In genomic region chr13:98308525-98308911, GRCh38 we compare ENCODE assay signal across 25 cellular contexts.
DNase-seq lines count a peak whose midpoint lies in the region; ATAC-seq, FAIRE-seq and TF ChIP-seq lines count a peak whose summit lies in the region.
"Had no signal": no experiment of that assay in that cellular context is flagged by ENCODE, and none has a peak within 500 bp of the region (broad histone marks: within the 10 kb centered on the region; RNA-seq: fewer than 3 reads in every experiment).

No MANE protein-coding gene starts in this region.

- peak overlapping the region; percentile 100 for H4K91ac ChIP-seq in mesenchymal stem cell (ENCODE audit: low read length)

- H3K27me3 ChIP-seq in colonic mucosa (no peaks in the 10 kb centered on the region), mesenchymal stem cell (ENCODE audit: control insufficient read depth in 1 of 2, insufficient read depth in 1 of 2, low read length in 2 of 2) (no peaks in the 10 kb centered on the region), smooth muscle cell (ENCODE audit: low read depth) (no peaks in the 10 kb centered on the region)
- H3K27me3 ChIP-seq: cardiac muscle cell, testis had no signal

- peaks cover 48% of the 10 kb centered on the region for H3K79me2 ChIP-seq in smooth muscle cell (ENCODE audit: low read depth)

- H3K36me3 ChIP-seq in HEK293 (ENCODE audit: control insufficient read depth in 2 of 2, insufficient read depth in 1 of 2, low read length in 2 of 2) (no peaks in the 10 kb centered on the region), colonic mucosa (no peaks in the 10 kb centered on the region), mesenchymal stem cell (ENCODE audit: control insufficient read depth in 1 of 2, insufficient read depth in 2 of 2, low read depth in 1 of 2, low read length in 2 of 2) (peaks cover 4 to 7% of the 10 kb centered on the region in 2 experiments), smooth muscle cell (ENCODE audit: low read depth) (no peaks in the 10 kb centered on the region)
- H3K36me3 ChIP-seq: cardiac muscle cell had no signal

- peak overlapping the region; percentile 99 to 100 for H2BK12ac ChIP-seq in mesenchymal stem cell (ENCODE audit: low read length in 2 of 2)

- peak overlapping the region; percentile 71 for H2AK5ac ChIP-seq in mesenchymal stem cell (ENCODE audit: low read length, severe bottlenecking)

- H3K9me3 ChIP-seq in HEK293 (ENCODE audit: control insufficient read depth, insufficient read depth, low read depth, low read length) (no peaks in the 10 kb centered on the region), colonic mucosa (no peaks in the 10 kb centered on the region), mesenchymal stem cell (ENCODE audit: control insufficient read depth, low read length) (no peaks in the 10 kb centered on the region), smooth muscle cell (replicated peaks; ENCODE audit: low read depth) (no peaks in the 10 kb centered on the region)
- H3K9me3 ChIP-seq: testis had no signal

- ATAC-seq in GM19035 (IDR thresholded peaks at IDR 0.05; ENCODE audit: unreplicated experiment): no peak
- ATAC-seq in HG03342 (IDR thresholded peaks at IDR 0.05; ENCODE audit: unreplicated experiment): no peak
- ATAC-seq: HCT116; stimulated activated effector memory CD8-positive, alpha-beta T cell treated with anti-CD3 and anti-CD28 coated beads, Interleukin-12 subunit alpha, Interleukin-12 subunit beta, amount 100 ng/mL, for 72 hours had no signal

- H2AFZ ChIP-seq in mesenchymal stem cell (ENCODE audit: low read depth, low read length): no peak overlapping the region
- no peak overlapping the region for H2AFZ ChIP-seq in smooth muscle cell (ENCODE audit: low read depth)

- peaks cover 23% of the 10 kb centered on the region for H3K79me1 ChIP-seq in mesenchymal stem cell (replicated peaks; ENCODE audit: low read length, poor library complexity, severe bottlenecking)

- H3K4me1 ChIP-seq in HEK293 (ENCODE audit: control insufficient read depth, insufficient read depth, low read length): no peaks in the 10 kb centered on the region
- H3K4me1 ChIP-seq in colonic mucosa: no peaks in the 10 kb centered on the region
- H3K4me1 ChIP-seq in mesenchymal stem cell (ENCODE audit: control insufficient read depth, insufficient read depth, low read depth, low read length): peaks cover 28% of the 10 kb centered on the region
- peaks cover 11% of the 10 kb centered on the region for H3K4me1 ChIP-seq in smooth muscle cell (ENCODE audit: low read depth)

- peaks cover under 1% of the 10 kb centered on the region for H4K20me1 ChIP-seq in smooth muscle cell (ENCODE audit: low read depth)

- peaks cover 13% of the 10 kb centered on the region for H3F3A ChIP-seq in smooth muscle cell (ENCODE audit: low read depth)

- intact Hi-C loops in colonic mucosa (cut with DNase I): no loop called here

- FAIRE-seq in frontal cortex (lab: Jason Lieb, UNC): no peak
- FAIRE-seq: endothelial cell of umbilical vein, GM19239 had no signal

- CTCF ChIA-PET in HEK293 (lab: Yijun Ruan, JAX): no interaction called here

- WGBS in mesenchymal stem cell: 72% methylated on average over 6 of the region's 6 CpGs
- 70% methylated on average over 6 of the region's 6 CpGs for WGBS in smooth muscle cell (ENCODE audit: low lambda C conversion rate)

- H3K4me2 ChIP-seq in mesenchymal stem cell (ENCODE audit: low read length, poor library complexity, severe bottlenecking): no peak overlapping the region
- H3K4me2 ChIP-seq in smooth muscle cell: peak overlapping the region; percentile 45

- H4K8ac ChIP-seq in mesenchymal stem cell (ENCODE audit: low read length): peak overlapping the region; percentile 100

- H3K4me3 ChIP-seq in HEK293 (ENCODE audit: low read depth, low read length): no peak overlapping the region
- no peak overlapping the region for H3K4me3 ChIP-seq in colonic mucosa
- no peak overlapping the region for H3K4me3 ChIP-seq in mesenchymal stem cell (ENCODE audit: insufficient read depth in 1 of 2, low read depth in 1 of 2, low read length in 2 of 2)
- no peak overlapping the region for H3K4me3 ChIP-seq in smooth muscle cell
- H3K4me3 ChIP-seq: cardiac muscle cell, testis had no signal

- H2BK15ac ChIP-seq in mesenchymal stem cell (ENCODE audit: low read depth, poor library complexity, severe bottlenecking): peak overlapping the region; percentile 92

- POLR2A ChIA-PET in HEK293 (lab: Yijun Ruan, JAX): no interaction called here

- no peak for TF ChIP-seq CTCF in HEK293 (tag by site-specific recombination; IDR thresholded peaks at IDR 0.05)
- TF ChIP-seq CTCF in colonic mucosa (IDR thresholded peaks at IDR 0.05): no peak
- no peak for TF ChIP-seq CTCF in smooth muscle cell (IDR thresholded peaks at IDR 0.05; ENCODE audit: borderline replicate concordance, insufficient read depth, poor library complexity, severe bottlenecking)

- H3K4ac ChIP-seq in mesenchymal stem cell (ENCODE audit: low read depth in 1 of 2, low read length in 2 of 2): peak overlapping the region; percentile 71 to 99

- H3K27ac ChIP-seq in HEK293 (ENCODE audit: extremely low read depth, low read depth, low read length) (no peak overlapping the region), colonic mucosa (peak overlapping the region; percentile 20), mesenchymal stem cell (ENCODE audit: low read length, poor library complexity, severe bottlenecking) (no peak overlapping the region), smooth muscle cell (ENCODE audit: low read depth) (peak overlapping the region; percentile 86)
- H3K27ac ChIP-seq: cardiac muscle cell had no signal

- DNase-seq in colonic mucosa (no peak), mesenchymal stem cell (no peak), smooth muscle cell (lab: John Stamatoyannopoulos, UW; ENCODE audit: unreplicated experiment) (no peak), frontal cortex (ENCODE audit: low spot score in 2 of 2) (no peak), COLO668 (lab: John Stamatoyannopoulos, UW; ENCODE audit: unreplicated experiment) (no peak)
- DNase-seq: activated B cell treated with CpG ODN at 0.5 μM for 24 hours; activated CD4-positive, alpha-beta T cell treated with anti-CD3 and anti-CD28 coated beads, Interleukin-2, amount 50 U/mL, for 4 hours; activated CD8-positive, alpha-beta memory T cell treated with anti-CD3 and anti-CD28 coated beads, Interleukin-2, amount 50 U/mL, for 4 hours; anterior cingulate cortex; DMS 273 treated with DMSO at 0.1 percent for 48 hours; glutamatergic neuron; NCI-H1092; NCI-H2029 treated with DMSO at 0.1 percent for 48 hours; NCI-H345; stimulated activated CD4-positive, alpha-beta T cell treated with anti-CD3 and anti-CD28 coated beads, Interleukin-2, amount 100 ng/mL, for 48 hours; T-helper 9 cell had no signal

- H2BK120ac ChIP-seq in mesenchymal stem cell (ENCODE audit: low read depth, low read length): peak overlapping the region; percentile 98

- no peak overlapping the region for H2BK5ac ChIP-seq in mesenchymal stem cell (ENCODE audit: low read depth, low read length, poor library complexity, severe bottlenecking)

- no peak overlapping the region for H3K9ac ChIP-seq in colonic mucosa (ENCODE audit: low read depth in 2 of 2, low read length in 2 of 2)
- no peak overlapping the region for H3K9ac ChIP-seq in mesenchymal stem cell (ENCODE audit: low read length)
- H3K9ac ChIP-seq in smooth muscle cell (ENCODE audit: low read depth): peak overlapping the region; percentile 6

- H3K14ac ChIP-seq in mesenchymal stem cell (ENCODE audit: low read length in 2 of 2): peak overlapping the region in 1 of 2 experiments; percentile 68

- H3K18ac ChIP-seq in mesenchymal stem cell (ENCODE audit: low read depth in 1 of 2, low read length in 2 of 2): peak overlapping the region; percentile 91 to 99

- no peak overlapping the region for H3K23ac ChIP-seq in mesenchymal stem cell (ENCODE audit: low read length in 2 of 2)

TF ChIP-seq in HEK293, 187 proteins besides CTCF, POLR2A, EP300 and RAD21:
- no peak for TF ChIP-seq ZNF169 (tag by site-specific recombination; IDR thresholded peaks at IDR 0.05)
- peak; percentile 58; the same call in 1 of the 2 replicates for TF ChIP-seq ZNF121 (tag by site-specific recombination; IDR thresholded peaks at IDR 0.05)

Comparison
In these comparisons a context has a peak if more than half of its experiments do, and no peak if none do; other contexts are left out.
1. H3K27ac ChIP-seq: peak in colonic mucosa (single experiment) and smooth muscle cell (single experiment); none in HEK293 (single experiment) and mesenchymal stem cell (single experiment).